Comparison of ENCODE assay signal across 13 cellular contexts in the genomic region with DNA sequence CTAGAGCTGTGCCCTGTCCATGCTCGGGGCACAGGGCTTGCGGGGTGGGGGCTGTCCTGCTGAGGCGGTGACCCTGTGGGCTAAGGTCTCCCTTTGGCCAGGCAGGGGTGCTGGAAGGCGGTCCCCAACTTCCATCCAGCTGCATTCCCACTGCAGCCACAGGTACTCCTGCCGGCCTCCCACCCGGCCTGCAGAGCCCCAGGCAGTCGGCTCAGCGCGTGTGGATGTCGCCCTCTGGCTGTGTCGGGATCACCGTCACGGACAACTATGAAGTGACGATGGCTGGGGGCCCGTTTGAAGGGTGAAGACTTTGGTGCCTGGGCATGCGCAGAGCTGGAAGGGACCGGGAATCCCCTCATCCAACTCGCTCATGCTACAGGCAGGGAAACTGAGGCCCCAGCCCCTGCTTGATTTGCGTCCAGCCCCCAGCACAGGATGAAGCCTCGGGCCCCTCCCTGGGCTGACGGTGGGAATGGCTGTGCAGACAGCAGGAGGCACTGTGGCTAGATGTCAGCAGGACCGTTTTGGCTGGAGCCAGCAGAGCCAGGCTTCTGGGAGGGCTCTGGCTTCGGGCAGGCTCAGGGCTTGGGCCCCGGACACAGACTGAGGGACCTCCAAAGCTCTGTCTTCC. TPM values are rescaled to one million over a fixed set of nuclear protein-coding genes. Genes with fewer than 3 reads are reported as not detected.
DNase-seq lines count a peak whose midpoint lies in the region; ATAC-seq, FAIRE-seq and TF ChIP-seq lines count a peak whose summit lies in the region.
"Had no signal": no experiment of that assay in that cellular context is flagged by ENCODE, and none has a peak within 500 bp of the region (broad histone marks: within the 10 kb centered on the region; RNA-seq: fewer than 3 reads in every experiment).

No MANE protein-coding gene starts in this region.

- no peaks in the 10 kb centered on the region for H4K20me1 ChIP-seq in SK-N-SH (ENCODE audit: insufficient read depth)
- H4K20me1 ChIP-seq: BLaER1 had no signal

- intact Hi-C loops in kidney (cut with DNase I): no loop called here

- no peaks in the 10 kb centered on the region for H3F3A ChIP-seq in SK-N-SH (replicated peaks; ENCODE audit: insufficient read depth)

- H2AFZ ChIP-seq in SK-N-SH (ENCODE audit: low read depth): no peak overlapping the region

- CTCF ChIA-PET in SK-N-SH (lab: Yijun Ruan, JAX): interaction anchor here (1.0 to 1.4 kb wide), 3 partner anchors 10 to 84 kb away, joined by 3 to 4 read pairs (median 4); no protein-coding TSS in a partner anchor

- peaks cover 14% of the 10 kb centered on the region in 2 experiments; a peak in 3 of 4 replicates for H3K4me1 ChIP-seq in SK-N-SH (ENCODE audit: control insufficient read depth in 1 of 2, insufficient read depth in 2 of 2, low read depth in 1 of 2, low read length in 1 of 2)
- H3K4me1 ChIP-seq in kidney (ENCODE audit: control insufficient read depth in 1 of 2, insufficient read depth in 1 of 2, low read depth in 1 of 2, low read length in 2 of 2): peaks cover 11 to 17% of the 10 kb centered on the region in 2 donors
- peaks cover 0 to 18% (median 0%) of the 10 kb centered on the region in 4 donors for H3K4me1 ChIP-seq in tibial nerve

- no peak overlapping the region for H3K27ac ChIP-seq in SK-N-SH (ENCODE audit: low read depth in 2 of 2, low read length in 1 of 2)
- H3K27ac ChIP-seq in kidney (ENCODE audit: low read depth in 2 of 2, low read length in 2 of 2): no peak overlapping the region
- no peak overlapping the region for H3K27ac ChIP-seq in tibial nerve
- H3K27ac ChIP-seq: BLaER1 had no signal

- no peak for TF ChIP-seq EP300 in SK-N-SH (IDR thresholded peaks at IDR 0.05; ENCODE audit: borderline replicate concordance in 1 of 2, low read depth in 1 of 2, low read length in 1 of 2)
- peak in 1 of 2 donors; percentile 6 for TF ChIP-seq EP300 in tibial nerve (IDR thresholded peaks at IDR 0.05)

- H3K9me3 ChIP-seq in SK-N-SH (no peaks in the 10 kb centered on the region), kidney (ENCODE audit: control insufficient read depth in 1 of 2, low read length in 2 of 2) (no peaks in the 10 kb centered on the region), tibial nerve (no peaks in the 10 kb centered on the region)
- H3K9me3 ChIP-seq: BLaER1, body of pancreas had no signal

- DNase-seq in SK-N-SH: peak; percentile 44
- DNase-seq in astrocyte of the spinal cord (ENCODE audit: low read depth, low spot score): no peak
- peak; percentile 66 for DNase-seq in kidney
- DNase-seq in tibial nerve (ENCODE audit: low spot score in 2 of 2): no peak
- DNase-seq in dedifferentiated amniotic fluid mesenchymal stem cell (ENCODE audit: extremely low spot score): no peak
- no peak for DNase-seq in stimulated activated naive CD4-positive, alpha-beta T cell (lab: John Stamatoyannopoulos, UW)
- no peak for DNase-seq in activated T-cell treated with anti-CD3 and anti-CD28 coated beads for 4 hours
- DNase-seq: hippocampal formation, KBM-7 had no signal

- no peak for FAIRE-seq in kidney (lab: Jason Lieb, UNC)
- FAIRE-seq: GM18507 had no signal

- WGBS in SK-N-SH (ENCODE audit: low lambda C conversion rate): 84% methylated on average over 12 of the region's 24 CpGs
- 46 to 52% methylated on average over 5 to 14 of the region's 24 CpGs for WGBS in tibial nerve, 2 donors

- POLR2A ChIA-PET in SK-N-SH (lab: Yijun Ruan, JAX): no interaction called here

- in situ Hi-C loops in astrocyte of the spinal cord (cut with HindIII; ENCODE audit: low sequenced_read_pairs): no loop called here

- ATAC-seq in SK-N-SH treated with all-trans-retinoic acid at 6 μM for 48 hours: no peak
- ATAC-seq: body of pancreas had no signal

- TF ChIP-seq RAD21 in SK-N-SH (IDR thresholded peaks at IDR 0.05; ENCODE audit: low read length): no peak

- H3K9ac ChIP-seq in SK-N-SH: no peak overlapping the region
- peak overlapping the region in 1 of 2 donors; percentile 26 for H3K9ac ChIP-seq in kidney (ENCODE audit: low read length in 2 of 2)

- no peak overlapping the region for H3K4me2 ChIP-seq in SK-N-SH
- H3K4me2 ChIP-seq: BLaER1 had no signal

- H3K79me2 ChIP-seq in SK-N-SH (ENCODE audit: insufficient read depth): no peaks in the 10 kb centered on the region

- no peaks in the 10 kb centered on the region for H3K36me3 ChIP-seq in SK-N-SH (replicated peaks in 1 of 2; ENCODE audit: control insufficient read depth in 1 of 2, insufficient read depth in 2 of 2, low read length in 1 of 2)
- no peaks in the 10 kb centered on the region for H3K36me3 ChIP-seq in kidney (ENCODE audit: control insufficient read depth in 1 of 2, insufficient read depth in 2 of 2, low read length in 2 of 2)
- H3K36me3 ChIP-seq in tibial nerve: no peaks in the 10 kb centered on the region
- H3K36me3 ChIP-seq: BLaER1 had no signal

- H3K9me2 ChIP-seq in SK-N-SH: no peaks in the 10 kb centered on the region

- H3K27me3 ChIP-seq in SK-N-SH (ENCODE audit: insufficient read depth) (no peaks in the 10 kb centered on the region), tibial nerve (peaks cover 0 to 24% of the 10 kb centered on the region in 2 donors)
- H3K27me3 ChIP-seq: BLaER1, body of pancreas had no signal

- no peak for TF ChIP-seq POLR2A in tibial nerve (IDR thresholded peaks at IDR 0.05)

- TF ChIP-seq CTCF in SK-N-SH (IDR thresholded peaks at IDR 0.05): 0 out of 2 replicates have a peak, but pooled peaks have one; percentile 12
- TF ChIP-seq CTCF in astrocyte of the spinal cord (IDR thresholded peaks at IDR 0.05; ENCODE audit: low read depth, low read length): peak; percentile 28
- peak; percentile 7 for TF ChIP-seq CTCF in kidney (IDR thresholded peaks at IDR 0.05; ENCODE audit: borderline replicate concordance, extremely low read depth, insufficient read depth)
- TF ChIP-seq CTCF in tibial nerve (IDR thresholded peaks at IDR 0.05): peak; percentile 6 to 56 (median 35)

- no peak overlapping the region for H3K4me3 ChIP-seq in SK-N-SH (ENCODE audit: low read depth in 2 of 2, low read length in 1 of 2)
- H3K4me3 ChIP-seq in astrocyte of the spinal cord (ENCODE audit: low read depth, low read length): no peak overlapping the region
- H3K4me3 ChIP-seq in kidney (ENCODE audit: low read length in 2 of 2): no peak overlapping the region
- H3K4me3 ChIP-seq in tibial nerve: no peak overlapping the region
- H3K4me3 ChIP-seq: BLaER1, body of pancreas had no signal

TF ChIP-seq in SK-N-SH, 30 proteins besides CTCF, POLR2A, EP300 and RAD21 (continues in another document):
- TF ChIP-seq CHD2 (IDR thresholded peaks at IDR 0.05; ENCODE audit: low read length, partially characterized antibody) (no peak), TAF1 (IDR thresholded peaks at IDR 0.05; ENCODE audit: borderline replicate concordance, low read depth, low read length) (no peak), ELF1 (IDR thresholded peaks at IDR 0.05) (no peak), MXI1 (IDR thresholded peaks at IDR 0.05; ENCODE audit: low read depth, low read length) (no peak), POLR2AphosphoS5 (IDR thresholded peaks at IDR 0.05; ENCODE audit: low read depth, low read length) (no peak)

TF ChIP-seq in SK-N-SH treated with all-trans-retinoic acid at 6 μM for 48 hours, 23 proteins besides CTCF, POLR2A, EP300 and RAD21 (continues in another document):
- TF ChIP-seq TOX (CRISPR knock-in tag; IDR thresholded peaks at IDR 0.05; ENCODE audit: borderline replicate concordance) (no peak), ZFP3 (CRISPR knock-in tag; IDR thresholded peaks at IDR 0.05) (no peak), ARNTL (CRISPR knock-in tag; IDR thresholded peaks at IDR 0.05; ENCODE audit: borderline replicate concordance, low read depth) (no peak)
- TF ChIP-seq, protein P1, sequence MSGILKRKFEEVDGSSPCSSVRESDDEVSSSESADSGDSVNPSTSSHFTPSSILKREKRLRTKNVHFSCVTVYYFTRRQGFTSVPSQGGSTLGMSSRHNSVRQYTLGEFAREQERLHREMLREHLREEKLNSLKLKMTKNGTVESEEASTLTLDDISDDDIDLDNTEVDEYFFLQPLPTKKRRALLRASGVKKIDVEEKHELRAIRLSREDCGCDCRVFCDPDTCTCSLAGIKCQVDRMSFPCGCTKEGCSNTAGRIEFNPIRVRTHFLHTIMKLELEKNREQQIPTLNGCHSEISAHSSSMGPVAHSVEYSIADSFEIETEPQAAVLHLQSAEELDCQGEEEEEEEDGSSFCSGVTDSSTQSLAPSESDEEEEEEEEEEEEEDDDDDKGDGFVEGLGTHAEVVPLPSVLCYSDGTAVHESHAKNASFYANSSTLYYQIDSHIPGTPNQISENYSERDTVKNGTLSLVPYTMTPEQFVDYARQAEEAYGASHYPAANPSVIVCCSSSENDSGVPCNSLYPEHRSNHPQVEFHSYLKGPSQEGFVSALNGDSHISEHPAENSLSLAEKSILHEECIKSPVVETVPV (CRISPR knock-in tag; IDR thresholded peaks at IDR 0.05): no peak

RNA-seq across cellular contexts. Expression of a gene that starts 2.3 kb away (rescaled TPM):
- polyA plus RNA-seq in SK-N-SH (2012; rRNA removed) (1.5 and 1.8 TPM in 2 replicates), kidney (ENCODE audit: insufficient read depth, low read depth, low replicate concordance) (6.8 TPM)
- polyA plus RNA-seq in SK-N-SH (2012; cell fraction: cytosol; rRNA removed): 0.43 and 0.46 TPM in 2 replicates
- polyA plus RNA-seq in SK-N-SH (2012; cell fraction: nucleus; rRNA removed): 6.5 and 6.7 TPM in 2 replicates
- total RNA-seq in kidney (11.0 TPM), tibial nerve (1 to 10 TPM in 1 of 4 donors, under 1 TPM in 1, not detected in 2; 0.66 to 2.5 TPM)

RNA-seq across cellular contexts. Expression of a gene that starts 11.5 kb away (rescaled TPM):
- 106 and 109 TPM in 2 replicates for polyA plus RNA-seq in SK-N-SH (2012; rRNA removed)
- 71.7 and 94.8 TPM in 2 replicates for polyA plus RNA-seq in SK-N-SH (2012; cell fraction: cytosol; rRNA removed)
- 82.8 and 87.7 TPM in 2 replicates for polyA plus RNA-seq in SK-N-SH (2012; cell fraction: nucleus; rRNA removed)
- total RNA-seq in kidney: 29.7 TPM
- polyA plus RNA-seq in kidney (ENCODE audit: insufficient read depth, low read depth, low replicate concordance): 66.6 TPM
- 10 to 100 TPM; 36.3 to 42.3 (median 39.5) TPM for total RNA-seq in tibial nerve

RNA-seq across cellular contexts. Expression of a gene that starts 27.8 kb away (rescaled TPM):
- 33.0 and 33.2 TPM in 2 replicates for polyA plus RNA-seq in SK-N-SH (2012; rRNA removed)
- 8.3 and 12.2 TPM in 2 replicates for polyA plus RNA-seq in SK-N-SH (2012; cell fraction: cytosol; rRNA removed)
- polyA plus RNA-seq in SK-N-SH (2012; cell fraction: nucleus; rRNA removed): 240 and 252 TPM in 2 replicates
- 37.0 TPM for total RNA-seq in kidney
- polyA plus RNA-seq in kidney (ENCODE audit: insufficient read depth, low read depth, low replicate concordance): 12.9 TPM
- total RNA-seq in tibial nerve: 100 to 1,000 TPM in 2 of 4 donors, 10 to 100 TPM in 2; 41.3 to 117 (median 74.5) TPM

RNA-seq across cellular contexts. Expression of a gene that starts 54.1 kb away (rescaled TPM):
- polyA plus RNA-seq in SK-N-SH (2012; rRNA removed) (35.7 and 48.1 TPM in 2 replicates), kidney (ENCODE audit: insufficient read depth, low read depth, low replicate concordance) (62.8 TPM)
- 12.0 and 22.3 TPM in 2 replicates for polyA plus RNA-seq in SK-N-SH (2012; cell fraction: cytosol; rRNA removed)
- polyA plus RNA-seq in SK-N-SH (2012; cell fraction: nucleus; rRNA removed): 148 and 184 TPM in 2 replicates
- total RNA-seq in kidney (91.3 TPM), tibial nerve (10 to 100 TPM; 45.7 to 81.6 (median 52.3) TPM)

Comparison
In these comparisons a context has a peak if more than half of its experiments do, and no peak if none do; other contexts are left out.
1. DNase-seq: peak in SK-N-SH (single experiment) and kidney (single experiment); none in astrocyte of the spinal cord (single experiment), tibial nerve (0 of 2), dedifferentiated amniotic fluid mesenchymal stem cell (single experiment), stimulated activated naive CD4-positive, alpha-beta T cell (0 of 6) and activated T-cell treated with anti-CD3 and anti-CD28 coated beads for 4 hours (single experiment).
2. Peak in every context shown above with its lines, with median percentiles within 50 percentile points of each other: CTCF ChIP-seq.